In genomic region chr9:76486151-76486550, GRCh38 we compare ENCODE assay signal across 1 cellular context.
TF ChIP-seq lines count a peak whose summit lies in the region.

No MANE protein-coding gene starts in this region.

TF ChIP-seq in IMR-90, 13 proteins besides CTCF, POLR2A, EP300 and RAD21:
- TF ChIP-seq ELK1 (IDR thresholded peaks at IDR 0.05; ENCODE audit: borderline replicate concordance, low read depth, low read length) (no peak), MXI1 (IDR thresholded peaks at IDR 0.05; ENCODE audit: borderline replicate concordance, low read depth, low read length) (no peak), CEBPB (IDR thresholded peaks at IDR 0.05; ENCODE audit: low read depth, low read length) (no peak), RCOR1 (IDR thresholded peaks at IDR 0.05; ENCODE audit: insufficient replicate concordance, low read length) (no peak)
